In genomic region chr2:46569061-46569560, GRCh38 we compare ENCODE assay signal across 2 cellular contexts.
TF ChIP-seq lines count a peak whose summit lies in the region.

No MANE protein-coding gene starts in this region.

TF ChIP-seq in liver, 16 proteins besides CTCF, POLR2A, EP300 and RAD21:
- TF ChIP-seq MAX (IDR thresholded peaks at IDR 0.05): peak; percentile 12
- no peak for TF ChIP-seq EGR1 (IDR thresholded peaks at IDR 0.05; ENCODE audit: low read depth in 2 of 2)
- TF ChIP-seq ZBTB33 (IDR thresholded peaks at IDR 0.05): no peak
- no peak for TF ChIP-seq HNF4G (IDR thresholded peaks at IDR 0.05)
- TF ChIP-seq FOXA2 (IDR thresholded peaks at IDR 0.05): no peak

TF ChIP-seq in HepG2, 621 proteins besides CTCF, POLR2A, EP300 and RAD21:
- TF ChIP-seq ZKSCAN1 (IDR thresholded peaks at IDR 0.05; ENCODE audit: low read length) (no peak), MTF1 (CRISPR knock-in tag; IDR thresholded peaks at IDR 0.05) (no peak), ZNF230 (CRISPR knock-in tag; IDR thresholded peaks at IDR 0.05) (no peak), ETV5 (CRISPR knock-in tag; IDR thresholded peaks at IDR 0.05; ENCODE audit: borderline replicate concordance) (no peak), SUZ12 (IDR thresholded peaks at IDR 0.05; ENCODE audit: low read depth, low read length) (no peak), THRA (CRISPR knock-in tag; IDR thresholded peaks at IDR 0.05; ENCODE audit: borderline replicate concordance) (no peak), CEBPG (CRISPR knock-in tag; IDR thresholded peaks at IDR 0.05) (no peak), MIXL1 (CRISPR knock-in tag; IDR thresholded peaks at IDR 0.05) (no peak)
